ENCODE assay signal across 1 cellular context in the genomic region with DNA sequence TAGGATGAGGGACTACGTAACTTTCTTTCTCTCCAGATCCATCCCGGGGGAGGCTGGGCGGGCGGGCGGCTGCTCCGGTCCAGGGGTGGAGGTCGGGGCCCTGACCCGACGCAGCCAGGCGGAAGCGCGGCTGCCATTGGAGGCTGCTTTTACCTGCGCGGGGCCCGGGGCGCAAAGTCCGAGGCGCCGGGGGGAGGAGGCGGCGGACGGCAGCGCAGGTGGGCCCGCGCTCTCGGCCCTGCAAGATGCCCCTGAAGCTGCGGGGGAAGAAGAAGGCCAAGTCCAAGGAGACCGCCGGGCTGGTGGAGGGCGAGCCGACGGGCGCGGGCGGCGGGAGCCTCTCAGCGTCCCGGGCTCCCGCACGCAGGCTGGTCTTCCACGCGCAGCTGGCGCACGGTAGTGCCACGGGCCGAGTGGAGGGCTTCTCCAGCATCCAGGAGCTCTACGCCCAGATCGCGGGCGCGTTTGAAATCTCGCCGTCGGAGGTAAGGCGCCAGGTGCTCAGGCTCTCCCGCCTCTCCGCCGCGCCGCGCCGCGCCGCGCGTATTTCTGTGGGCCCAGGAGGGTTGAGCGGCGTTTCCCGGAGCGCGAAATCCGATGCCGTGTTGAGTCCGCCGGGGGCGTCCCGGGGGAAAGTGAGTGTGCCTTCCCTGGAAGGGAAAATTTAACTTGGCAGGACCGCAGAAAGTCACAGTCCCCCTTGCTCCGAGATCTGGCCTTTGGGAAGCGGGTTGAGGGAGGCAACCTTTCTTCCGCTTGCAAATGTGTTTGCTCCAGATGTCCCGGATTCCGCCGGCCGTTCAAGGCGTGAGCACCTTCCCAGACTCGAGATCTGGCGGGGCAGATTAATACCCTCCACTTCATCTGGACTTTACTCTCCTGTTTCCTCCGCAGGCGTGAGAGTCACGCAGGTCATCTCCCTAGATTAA.
A peak's percentile ranks its signal among the peaks of the same experiment; 100 is the strongest.
TF ChIP-seq lines count a peak whose summit lies in the region.

A gene with protein sequence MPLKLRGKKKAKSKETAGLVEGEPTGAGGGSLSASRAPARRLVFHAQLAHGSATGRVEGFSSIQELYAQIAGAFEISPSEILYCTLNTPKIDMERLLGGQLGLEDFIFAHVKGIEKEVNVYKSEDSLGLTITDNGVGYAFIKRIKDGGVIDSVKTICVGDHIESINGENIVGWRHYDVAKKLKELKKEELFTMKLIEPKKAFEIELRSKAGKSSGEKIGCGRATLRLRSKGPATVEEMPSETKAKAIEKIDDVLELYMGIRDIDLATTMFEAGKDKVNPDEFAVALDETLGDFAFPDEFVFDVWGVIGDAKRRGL (plus strand): TSS at position 117 of the 929 bp plus-strand sequence. CDS start 129 bp downstream, at position 246.

TF ChIP-seq in HepG2, 621 proteins besides CTCF, POLR2A, EP300 and RAD21 (continued from another document and continues in another):
- TF ChIP-seq, protein P1, sequence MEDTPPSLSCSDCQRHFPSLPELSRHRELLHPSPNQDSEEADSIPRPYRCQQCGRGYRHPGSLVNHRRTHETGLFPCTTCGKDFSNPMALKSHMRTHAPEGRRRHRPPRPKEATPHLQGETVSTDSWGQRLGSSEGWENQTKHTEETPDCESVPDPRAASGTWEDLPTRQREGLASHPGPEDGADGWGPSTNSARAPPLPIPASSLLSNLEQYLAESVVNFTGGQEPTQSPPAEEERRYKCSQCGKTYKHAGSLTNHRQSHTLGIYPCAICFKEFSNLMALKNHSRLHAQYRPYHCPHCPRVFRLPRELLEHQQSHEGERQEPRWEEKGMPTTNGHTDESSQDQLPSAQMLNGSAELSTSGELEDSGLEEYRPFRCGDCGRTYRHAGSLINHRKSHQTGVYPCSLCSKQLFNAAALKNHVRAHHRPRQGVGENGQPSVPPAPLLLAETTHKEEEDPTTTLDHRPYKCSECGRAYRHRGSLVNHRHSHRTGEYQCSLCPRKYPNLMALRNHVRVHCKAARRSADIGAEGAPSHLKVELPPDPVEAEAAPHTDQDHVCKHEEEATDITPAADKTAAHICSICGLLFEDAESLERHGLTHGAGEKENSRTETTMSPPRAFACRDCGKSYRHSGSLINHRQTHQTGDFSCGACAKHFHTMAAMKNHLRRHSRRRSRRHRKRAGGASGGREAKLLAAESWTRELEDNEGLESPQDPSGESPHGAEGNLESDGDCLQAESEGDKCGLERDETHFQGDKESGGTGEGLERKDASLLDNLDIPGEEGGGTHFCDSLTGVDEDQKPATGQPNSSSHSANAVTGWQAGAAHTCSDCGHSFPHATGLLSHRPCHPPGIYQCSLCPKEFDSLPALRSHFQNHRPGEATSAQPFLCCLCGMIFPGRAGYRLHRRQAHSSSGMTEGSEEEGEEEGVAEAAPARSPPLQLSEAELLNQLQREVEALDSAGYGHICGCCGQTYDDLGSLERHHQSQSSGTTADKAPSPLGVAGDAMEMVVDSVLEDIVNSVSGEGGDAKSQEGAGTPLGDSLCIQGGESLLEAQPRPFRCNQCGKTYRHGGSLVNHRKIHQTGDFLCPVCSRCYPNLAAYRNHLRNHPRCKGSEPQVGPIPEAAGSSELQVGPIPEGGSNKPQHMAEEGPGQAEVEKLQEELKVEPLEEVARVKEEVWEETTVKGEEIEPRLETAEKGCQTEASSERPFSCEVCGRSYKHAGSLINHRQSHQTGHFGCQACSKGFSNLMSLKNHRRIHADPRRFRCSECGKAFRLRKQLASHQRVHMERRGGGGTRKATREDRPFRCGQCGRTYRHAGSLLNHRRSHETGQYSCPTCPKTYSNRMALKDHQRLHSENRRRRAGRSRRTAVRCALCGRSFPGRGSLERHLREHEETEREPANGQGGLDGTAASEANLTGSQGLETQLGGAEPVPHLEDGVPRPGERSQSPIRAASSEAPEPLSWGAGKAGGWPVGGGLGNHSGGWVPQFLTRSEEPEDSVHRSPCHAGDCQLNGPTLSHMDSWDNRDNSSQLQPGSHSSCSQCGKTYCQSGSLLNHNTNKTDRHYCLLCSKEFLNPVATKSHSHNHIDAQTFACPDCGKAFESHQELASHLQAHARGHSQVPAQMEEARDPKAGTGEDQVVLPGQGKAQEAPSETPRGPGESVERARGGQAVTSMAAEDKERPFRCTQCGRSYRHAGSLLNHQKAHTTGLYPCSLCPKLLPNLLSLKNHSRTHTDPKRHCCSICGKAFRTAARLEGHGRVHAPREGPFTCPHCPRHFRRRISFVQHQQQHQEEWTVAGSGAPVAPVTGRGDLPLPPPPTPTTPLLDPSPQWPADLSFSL (CRISPR knock-in tag; IDR thresholded peaks at IDR 0.05): no peak
- TF ChIP-seq ARNT (IDR thresholded peaks at IDR 0.05) (no peak), ZNF160 (CRISPR knock-in tag; IDR thresholded peaks at IDR 0.05) (peak; percentile 32; the same call in 1 of the 2 replicates), ZNF75D (CRISPR knock-in tag; IDR thresholded peaks at IDR 0.05; ENCODE audit: borderline replicate concordance) (no peak), RXRB (CRISPR knock-in tag; IDR thresholded peaks at IDR 0.05; ENCODE audit: borderline replicate concordance) (peak; percentile 62; the same call in 1 of the 2 replicates), ZNF589 (CRISPR knock-in tag; conservative IDR thresholded peaks at IDR 0.05) (peak; percentile 24; the same call in 1 of the 2 replicates), SMAD9 (CRISPR knock-in tag; IDR thresholded peaks at IDR 0.05) (no peak), KLF6 (CRISPR knock-in tag; IDR thresholded peaks at IDR 0.05) (no peak; the same call in 1 of the 2 replicates), WIZ (CRISPR knock-in tag; IDR thresholded peaks at IDR 0.05) (no peak), ZBTB1 (CRISPR knock-in tag; IDR thresholded peaks at IDR 0.05; ENCODE audit: borderline replicate concordance) (no peak), PCBP2 (optimal IDR thresholded peaks at IDR 0.05; ENCODE audit: low read depth, low read length, poor library complexity, severe bottlenecking) (no peak), GLI4 (CRISPR knock-in tag; IDR thresholded peaks at IDR 0.05; ENCODE audit: borderline replicate concordance) (peak; percentile 91; the same call in 1 of the 2 replicates), NR2C2 (CRISPR knock-in tag; IDR thresholded peaks at IDR 0.05; ENCODE audit: borderline replicate concordance) (peak; percentile 91), FOXK2 (IDR thresholded peaks at IDR 0.05) (no peak), ZNF430 (CRISPR knock-in tag; IDR thresholded peaks at IDR 0.05) (0 out of 2 replicates have a peak, but pooled peaks have one; percentile 48), KDM5A (IDR thresholded peaks at IDR 0.05; ENCODE audit: borderline replicate concordance, low read length) (no peak; the same call in 1 of the 2 replicates), MEIS2 (CRISPR knock-in tag; IDR thresholded peaks at IDR 0.05) (0 out of 2 replicates have a peak, but pooled peaks have one; percentile 28), SNAI1 (CRISPR knock-in tag; IDR thresholded peaks at IDR 0.05; ENCODE audit: borderline replicate concordance) (no peak), ATF7 (IDR thresholded peaks at IDR 0.05) (no peak), ATF7 (CRISPR knock-in tag; IDR thresholded peaks at IDR 0.05) (no peak), CENPX (CRISPR knock-in tag; IDR thresholded peaks at IDR 0.05) (0 out of 2 replicates have a peak, but pooled peaks have one; percentile 65), ZNF841 (CRISPR knock-in tag; IDR thresholded peaks at IDR 0.05; ENCODE audit: borderline replicate concordance) (no peak), ZNF879 (CRISPR knock-in tag; IDR thresholded peaks at IDR 0.05) (no peak), PTBP1 (IDR thresholded peaks at IDR 0.05; ENCODE audit: low read depth, low read length, poor library complexity, severe bottlenecking) (no peak), KDM4B (CRISPR knock-in tag; IDR thresholded peaks at IDR 0.05) (no peak), NFE2L1 (CRISPR knock-in tag; IDR thresholded peaks at IDR 0.05; ENCODE audit: borderline replicate concordance) (peak; percentile 20; the same call in 1 of the 2 replicates), ZNF180 (CRISPR knock-in tag; IDR thresholded peaks at IDR 0.05; ENCODE audit: borderline replicate concordance, low read depth) (no peak), ZNF331 (CRISPR knock-in tag; IDR thresholded peaks at IDR 0.05) (peak; percentile 80), KLF15 (CRISPR knock-in tag; IDR thresholded peaks at IDR 0.05; ENCODE audit: borderline replicate concordance) (no peak), ZNF564 (CRISPR knock-in tag; IDR thresholded peaks at IDR 0.05) (peak; percentile 24; the same call in 1 of the 2 replicates), SMYD3 (CRISPR knock-in tag; IDR thresholded peaks at IDR 0.05) (peak; percentile 65; the same call in 1 of the 2 replicates), ZSCAN22 (CRISPR knock-in tag; IDR thresholded peaks at IDR 0.05) (no peak), PRMT3 (CRISPR knock-in tag; IDR thresholded peaks at IDR 0.05; ENCODE audit: borderline replicate concordance, low read depth) (no peak; the same call in 1 of the 2 replicates)
- TF ChIP-seq, protein P2, sequence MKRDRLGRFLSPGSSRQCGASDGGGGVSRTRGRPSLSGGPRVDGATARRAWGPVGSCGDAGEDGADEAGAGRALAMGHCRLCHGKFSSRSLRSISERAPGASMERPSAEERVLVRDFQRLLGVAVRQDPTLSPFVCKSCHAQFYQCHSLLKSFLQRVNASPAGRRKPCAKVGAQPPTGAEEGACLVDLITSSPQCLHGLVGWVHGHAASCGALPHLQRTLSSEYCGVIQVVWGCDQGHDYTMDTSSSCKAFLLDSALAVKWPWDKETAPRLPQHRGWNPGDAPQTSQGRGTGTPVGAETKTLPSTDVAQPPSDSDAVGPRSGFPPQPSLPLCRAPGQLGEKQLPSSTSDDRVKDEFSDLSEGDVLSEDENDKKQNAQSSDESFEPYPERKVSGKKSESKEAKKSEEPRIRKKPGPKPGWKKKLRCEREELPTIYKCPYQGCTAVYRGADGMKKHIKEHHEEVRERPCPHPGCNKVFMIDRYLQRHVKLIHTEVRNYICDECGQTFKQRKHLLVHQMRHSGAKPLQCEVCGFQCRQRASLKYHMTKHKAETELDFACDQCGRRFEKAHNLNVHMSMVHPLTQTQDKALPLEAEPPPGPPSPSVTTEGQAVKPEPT (CRISPR knock-in tag; IDR thresholded peaks at IDR 0.05; ENCODE audit: low read depth): no peak
- TF ChIP-seq, protein P3, sequence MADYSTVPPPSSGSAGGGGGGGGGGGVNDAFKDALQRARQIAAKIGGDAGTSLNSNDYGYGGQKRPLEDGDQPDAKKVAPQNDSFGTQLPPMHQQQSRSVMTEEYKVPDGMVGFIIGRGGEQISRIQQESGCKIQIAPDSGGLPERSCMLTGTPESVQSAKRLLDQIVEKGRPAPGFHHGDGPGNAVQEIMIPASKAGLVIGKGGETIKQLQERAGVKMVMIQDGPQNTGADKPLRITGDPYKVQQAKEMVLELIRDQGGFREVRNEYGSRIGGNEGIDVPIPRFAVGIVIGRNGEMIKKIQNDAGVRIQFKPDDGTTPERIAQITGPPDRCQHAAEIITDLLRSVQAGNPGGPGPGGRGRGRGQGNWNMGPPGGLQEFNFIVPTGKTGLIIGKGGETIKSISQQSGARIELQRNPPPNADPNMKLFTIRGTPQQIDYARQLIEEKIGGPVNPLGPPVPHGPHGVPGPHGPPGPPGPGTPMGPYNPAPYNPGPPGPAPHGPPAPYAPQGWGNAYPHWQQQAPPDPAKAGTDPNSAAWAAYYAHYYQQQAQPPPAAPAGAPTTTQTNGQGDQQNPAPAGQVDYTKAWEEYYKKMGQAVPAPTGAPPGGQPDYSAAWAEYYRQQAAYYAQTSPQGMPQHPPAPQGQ (CRISPR knock-in tag; IDR thresholded peaks at IDR 0.05; ENCODE audit: borderline replicate concordance): 0 out of 2 replicates have a peak, but pooled peaks have one; percentile 38
- TF ChIP-seq, protein P4, sequence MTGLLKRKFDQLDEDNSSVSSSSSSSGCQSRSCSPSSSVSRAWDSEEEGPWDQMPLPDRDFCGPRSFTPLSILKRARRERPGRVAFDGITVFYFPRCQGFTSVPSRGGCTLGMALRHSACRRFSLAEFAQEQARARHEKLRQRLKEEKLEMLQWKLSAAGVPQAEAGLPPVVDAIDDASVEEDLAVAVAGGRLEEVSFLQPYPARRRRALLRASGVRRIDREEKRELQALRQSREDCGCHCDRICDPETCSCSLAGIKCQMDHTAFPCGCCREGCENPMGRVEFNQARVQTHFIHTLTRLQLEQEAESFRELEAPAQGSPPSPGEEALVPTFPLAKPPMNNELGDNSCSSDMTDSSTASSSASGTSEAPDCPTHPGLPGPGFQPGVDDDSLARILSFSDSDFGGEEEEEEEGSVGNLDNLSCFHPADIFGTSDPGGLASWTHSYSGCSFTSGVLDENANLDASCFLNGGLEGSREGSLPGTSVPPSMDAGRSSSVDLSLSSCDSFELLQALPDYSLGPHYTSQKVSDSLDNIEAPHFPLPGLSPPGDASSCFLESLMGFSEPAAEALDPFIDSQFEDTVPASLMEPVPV (CRISPR knock-in tag; IDR thresholded peaks at IDR 0.05): peak; percentile 74; the same call in 1 of the 2 replicates
- TF ChIP-seq, protein P5, sequence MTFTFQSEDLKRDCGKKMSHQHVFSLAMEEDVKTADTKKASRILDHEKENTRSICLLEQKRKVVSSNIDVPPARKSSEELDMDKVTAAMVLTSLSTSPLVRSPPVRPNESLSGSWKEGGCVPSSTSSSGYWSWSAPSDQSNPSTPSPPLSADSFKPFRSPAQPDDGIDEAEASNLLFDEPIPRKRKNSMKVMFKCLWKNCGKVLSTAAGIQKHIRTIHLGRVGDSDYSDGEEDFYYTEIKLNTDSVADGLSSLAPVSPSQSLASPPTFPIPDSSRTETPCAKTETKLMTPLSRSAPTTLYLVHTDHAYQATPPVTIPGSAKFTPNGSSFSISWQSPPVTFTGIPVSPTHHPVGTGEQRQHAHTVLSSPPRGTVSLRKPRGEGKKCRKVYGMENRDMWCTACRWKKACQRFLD (CRISPR knock-in tag; IDR thresholded peaks at IDR 0.05; ENCODE audit: borderline replicate concordance): no peak; the same call in 1 of the 2 replicates
- TF ChIP-seq, protein P6, sequence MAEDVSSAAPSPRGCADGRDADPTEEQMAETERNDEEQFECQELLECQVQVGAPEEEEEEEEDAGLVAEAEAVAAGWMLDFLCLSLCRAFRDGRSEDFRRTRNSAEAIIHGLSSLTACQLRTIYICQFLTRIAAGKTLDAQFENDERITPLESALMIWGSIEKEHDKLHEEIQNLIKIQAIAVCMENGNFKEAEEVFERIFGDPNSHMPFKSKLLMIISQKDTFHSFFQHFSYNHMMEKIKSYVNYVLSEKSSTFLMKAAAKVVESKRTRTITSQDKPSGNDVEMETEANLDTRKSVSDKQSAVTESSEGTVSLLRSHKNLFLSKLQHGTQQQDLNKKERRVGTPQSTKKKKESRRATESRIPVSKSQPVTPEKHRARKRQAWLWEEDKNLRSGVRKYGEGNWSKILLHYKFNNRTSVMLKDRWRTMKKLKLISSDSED (CRISPR knock-in tag; IDR thresholded peaks at IDR 0.05): no peak
- TF ChIP-seq, protein P7, sequence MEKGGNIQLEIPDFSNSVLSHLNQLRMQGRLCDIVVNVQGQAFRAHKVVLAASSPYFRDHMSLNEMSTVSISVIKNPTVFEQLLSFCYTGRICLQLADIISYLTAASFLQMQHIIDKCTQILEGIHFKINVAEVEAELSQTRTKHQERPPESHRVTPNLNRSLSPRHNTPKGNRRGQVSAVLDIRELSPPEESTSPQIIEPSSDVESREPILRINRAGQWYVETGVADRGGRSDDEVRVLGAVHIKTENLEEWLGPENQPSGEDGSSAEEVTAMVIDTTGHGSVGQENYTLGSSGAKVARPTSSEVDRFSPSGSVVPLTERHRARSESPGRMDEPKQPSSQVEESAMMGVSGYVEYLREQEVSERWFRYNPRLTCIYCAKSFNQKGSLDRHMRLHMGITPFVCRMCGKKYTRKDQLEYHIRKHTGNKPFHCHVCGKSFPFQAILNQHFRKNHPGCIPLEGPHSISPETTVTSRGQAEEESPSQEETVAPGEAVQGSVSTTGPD (CRISPR knock-in tag; IDR thresholded peaks at IDR 0.05): no peak
